Comparison of ENCODE assay signal across 20 cellular contexts in the genomic region with DNA sequence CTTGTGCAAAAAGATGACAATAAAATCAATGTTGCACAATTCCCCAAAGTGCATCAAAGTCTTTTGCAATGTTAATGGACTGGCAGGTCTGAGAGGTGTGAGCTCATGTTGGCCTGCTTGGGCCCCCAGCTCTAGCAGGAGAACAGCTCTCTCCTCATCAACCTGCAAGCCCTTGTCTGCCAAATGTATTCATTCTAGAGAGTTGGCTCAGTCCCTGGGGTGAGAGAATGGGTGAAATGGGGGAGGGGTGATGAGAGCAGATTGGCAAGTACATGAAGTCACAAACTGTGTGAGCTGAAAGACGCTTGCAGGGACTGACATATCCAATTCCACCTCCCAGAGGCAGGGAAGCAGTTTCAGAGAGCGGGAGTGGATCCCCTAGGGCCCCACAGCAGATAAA.
DNase-seq lines count a peak whose midpoint lies in the region; ATAC-seq and TF ChIP-seq lines count a peak whose summit lies in the region.
"Had no signal": no experiment of that assay in that cellular context is flagged by ENCODE, and none has a peak within 500 bp of the region (broad histone marks: within the 10 kb centered on the region; RNA-seq: fewer than 3 reads in every experiment).

No MANE protein-coding gene starts in this region.

- no peaks in the 10 kb centered on the region for H3K36me3 Mint-ChIP-seq in activated CD4-positive, alpha-beta T cell treated with anti-CD3 and anti-CD28 coated beads, Interleukin-2, amount 10 ng/mL, durations not matched to agents 24 days and 14 days (ENCODE audit: low read depth)
- no peaks in the 10 kb centered on the region for H3K36me3 Mint-ChIP-seq in glutamatergic neuron (ENCODE audit: unreplicated experiment)
- H3K36me3 Mint-ChIP-seq: CD4-positive, CD25-positive, alpha-beta regulatory T cell; CD8-positive, alpha-beta T cell had no signal

- no peak overlapping the region for H3K27ac ChIP-seq in heart left ventricle
- H3K27ac ChIP-seq: 22Rv1, BLaER1, C4-2B had no signal

- no peak overlapping the region for H3K4me3 Mint-ChIP-seq in activated CD4-positive, alpha-beta T cell treated with anti-CD3 and anti-CD28 coated beads, Interleukin-2, amount 10 ng/mL, durations not matched to agents 24 days and 14 days
- H3K4me3 Mint-ChIP-seq in glutamatergic neuron (ENCODE audit: unreplicated experiment), result no peak overlapping the region
- H3K4me3 Mint-ChIP-seq: B cell; CD4-positive, CD25-positive, alpha-beta regulatory T cell; CD8-positive, alpha-beta T cell had no signal

- H3K4me1 ChIP-seq in heart left ventricle, result peaks cover 0 to 6% (median 0%) of the 10 kb centered on the region in 12 donors
- H3K4me1 ChIP-seq: BLaER1, Caco-2 had no signal

- no peaks in the 10 kb centered on the region for H3K27me3 ChIP-seq in heart left ventricle
- H3K27me3 ChIP-seq: BLaER1 had no signal

- H3K4me3 ChIP-seq in heart left ventricle, result no peak overlapping the region
- H3K4me3 ChIP-seq: BLaER1 had no signal

- 18 to 32% (median 26%) methylated on average over 2 of the region's 2 CpGs for WGBS in heart left ventricle, 4 donors

- no peaks in the 10 kb centered on the region for H3K9me3 ChIP-seq in heart left ventricle
- H3K9me3 ChIP-seq: BLaER1, Caco-2 had no signal

- no peak for TF ChIP-seq CTCF in heart left ventricle (IDR thresholded peaks at IDR 0.05)
- TF ChIP-seq CTCF in glutamatergic neuron (IDR thresholded peaks at IDR 0.05; ENCODE audit: partially characterized antibody, unreplicated experiment), result no peak

- H3K36me3 ChIP-seq in heart left ventricle, result no peaks in the 10 kb centered on the region
- H3K36me3 ChIP-seq: BLaER1 had no signal

- H3K9me3 Mint-ChIP-seq in activated CD4-positive, alpha-beta T cell treated with anti-CD3 and anti-CD28 coated beads, Interleukin-2, amount 10 ng/mL, durations not matched to agents 24 days and 14 days, result peaks cover 18% of the 10 kb centered on the region
- H3K9me3 Mint-ChIP-seq in glutamatergic neuron (ENCODE audit: unreplicated experiment), result peaks cover 2% of the 10 kb centered on the region
- H3K9me3 Mint-ChIP-seq: CD8-positive, alpha-beta T cell had no signal

- no peaks in the 10 kb centered on the region for H3K27me3 Mint-ChIP-seq in activated CD4-positive, alpha-beta T cell treated with anti-CD3 and anti-CD28 coated beads, Interleukin-2, amount 10 ng/mL, durations not matched to agents 24 days and 14 days
- H3K27me3 Mint-ChIP-seq in glutamatergic neuron (ENCODE audit: unreplicated experiment), result peaks cover 3% of the 10 kb centered on the region
- H3K27me3 Mint-ChIP-seq: B cell; CD4-positive, CD25-positive, alpha-beta regulatory T cell had no signal

- TF ChIP-seq POLR2A in heart left ventricle (IDR thresholded peaks at IDR 0.05), result no peak

- H3K4me1 Mint-ChIP-seq in activated CD4-positive, alpha-beta T cell treated with anti-CD3 and anti-CD28 coated beads, Interleukin-2, amount 10 ng/mL, durations not matched to agents 24 days and 14 days, result no peaks in the 10 kb centered on the region
- H3K4me1 Mint-ChIP-seq in glutamatergic neuron (ENCODE audit: low read depth, unreplicated experiment), result peaks cover 11% of the 10 kb centered on the region
- H3K4me1 Mint-ChIP-seq: B cell; CD4-positive, CD25-positive, alpha-beta regulatory T cell had no signal

- ATAC-seq in heart left ventricle (peak; percentile 79 to 84 (median 82)), left ventricle myocardium superior (peak; percentile 97)
- ATAC-seq: CD8-positive, alpha-beta T cell had no signal

- DNase-seq in activated CD4-positive, alpha-beta T cell treated with anti-CD3 and anti-CD28 coated beads, Interleukin-2, amount 10 ng/mL, durations not matched to agents 24 days and 14 days, result peak; percentile 42
- DNase-seq in activated CD4-positive, alpha-beta T cell treated with anti-CD3 and anti-CD28 coated beads, Interleukin-2, amount 50 U/mL, for 4 hours, result no peak
- DNase-seq in heart left ventricle (peak in 3 of 5 donors; percentile 10 to 35 (median 28)), cardiac septum (ENCODE audit: low spot score) (no peak), glutamatergic neuron (peak; percentile 31), left ventricle myocardium superior (peak; percentile 34), NCI-H1436 (lab: John Stamatoyannopoulos, UW) (no peak)
- no peak for DNase-seq in effector CD8-positive, alpha-beta T cell (lab: John Stamatoyannopoulos, UW)
- DNase-seq: Caco-2; CD4-positive, CD25-positive, alpha-beta regulatory T cell; CD8-positive, alpha-beta T cell; DMS153; DND-41; GOT3; H7; HCEC 1CT had no signal

- intact Hi-C loops in activated CD4-positive, alpha-beta T cell treated with anti-CD3 and anti-CD28 coated beads, Interleukin-2, amount 10 ng/mL, durations not matched to agents 24 days and 14 days (cut with micrococcal nuclease), result no loop called here
- intact Hi-C loops in heart left ventricle (cut with DNase I), result no loop called here
- intact Hi-C loops in cardiac septum (cut with DNase I), result no loop called here
- intact Hi-C loops in left ventricle myocardium superior (cut with micrococcal nuclease), result no loop called here

- no peak overlapping the region for H3K27ac Mint-ChIP-seq in activated CD4-positive, alpha-beta T cell treated with anti-CD3 and anti-CD28 coated beads, Interleukin-2, amount 10 ng/mL, durations not matched to agents 24 days and 14 days
- H3K27ac Mint-ChIP-seq in glutamatergic neuron (ENCODE audit: unreplicated experiment), result no peak overlapping the region
- H3K27ac Mint-ChIP-seq: B cell; CD4-positive, CD25-positive, alpha-beta regulatory T cell; CD8-positive, alpha-beta T cell had no signal

Comparison
In these comparisons a context has a peak if more than half of its experiments do, and no peak if none do; other contexts are left out.
1. DNase-seq: peak in activated CD4-positive, alpha-beta T cell treated with anti-CD3 and anti-CD28 coated beads, Interleukin-2, amount 10 ng/mL, durations not matched to agents 24 days and 14 days (single experiment), heart left ventricle (3 of 5), glutamatergic neuron (single experiment) and left ventricle myocardium superior (single experiment); none in activated CD4-positive, alpha-beta T cell treated with anti-CD3 and anti-CD28 coated beads, Interleukin-2, amount 50 U/mL, for 4 hours (0 of 2), cardiac septum (single experiment), effector CD8-positive, alpha-beta T cell (single experiment) and NCI-H1436 (single experiment).